ENCODE assay signal across 8 cellular contexts in genomic region chr9:100011062-100011681, GRCh38.
A peak's percentile ranks its signal among the peaks of the same experiment; 100 is the strongest.
DNase-seq lines count a peak whose midpoint lies in the region; ATAC-seq, FAIRE-seq and TF ChIP-seq lines count a peak whose summit lies in the region.

No MANE protein-coding gene starts in this region.

- H4K20me1 ChIP-seq in DOHH2 (ENCODE audit: control insufficient read depth, insufficient read depth, low read depth, low read length) = no peaks in the 10 kb centered on the region

- peaks cover 68% of the 10 kb centered on the region for H3K36me3 ChIP-seq in DOHH2 (ENCODE audit: control insufficient read depth, low read length)

- H3F3A ChIP-seq in DOHH2 (ENCODE audit: control insufficient read depth, insufficient read depth) = 0 out of 2 replicates have a peak, but pooled peaks cover 8% of the 10 kb centered on the region

- H3K4me1 ChIP-seq in DOHH2 (ENCODE audit: control insufficient read depth, low read length) = peaks cover 5% of the 10 kb centered on the region

- no peaks in the 10 kb centered on the region for H3K27me3 ChIP-seq in DOHH2 (ENCODE audit: control insufficient read depth, low read length)

- H3K27ac ChIP-seq in DOHH2 (ENCODE audit: low read depth, low read length) = no peak overlapping the region

- TF ChIP-seq CTCF in DOHH2 (IDR thresholded peaks at IDR 0.05; ENCODE audit: low read depth, low read length, poor library complexity, severe bottlenecking) (peak; percentile 52), cardiac fibroblast (IDR thresholded peaks at IDR 0.05; ENCODE audit: low read depth, low read length) (peak; percentile 58)

- DNase-seq in HuH-7 (ENCODE audit: low spot score) (peak; percentile 20), RCC 7860 (ENCODE audit: low spot score) (peak; percentile 68), cardiac fibroblast (ENCODE audit: low read depth in 2 of 2) (peak; percentile 60 to 82), midbrain (lab: John Stamatoyannopoulos, UW) (peak; percentile 1)

- no peaks in the 10 kb centered on the region for H3K9me2 ChIP-seq in DOHH2 (replicated peaks; ENCODE audit: control insufficient read depth, low read length)

- H3K4me3 ChIP-seq in DOHH2 (ENCODE audit: low read length) (no peak overlapping the region), cardiac fibroblast (replicated peaks in 1 of 2; ENCODE audit: low read depth in 2 of 2, low read length in 2 of 2) (no peak overlapping the region)

- H3K4me2 ChIP-seq in DOHH2 (ENCODE audit: low read length) = no peak overlapping the region

- peak; percentile 90 for FAIRE-seq in RCC 7860 (lab: Jason Lieb, UNC)

- peaks cover 4% of the 10 kb centered on the region; the same call in 1 of the 2 replicates for H3K9me3 ChIP-seq in DOHH2 (ENCODE audit: control insufficient read depth, insufficient read depth, low read length)

- no peaks in the 10 kb centered on the region for H3K79me2 ChIP-seq in DOHH2 (ENCODE audit: control insufficient read depth, low read length)

- no peak for ATAC-seq in HG02870 (IDR thresholded peaks at IDR 0.05; ENCODE audit: unreplicated experiment)
- no peak for ATAC-seq in HG03025 (IDR thresholded peaks at IDR 0.05; ENCODE audit: low FRiP score, unreplicated experiment)
- no peak for ATAC-seq in HG02852 (IDR thresholded peaks at IDR 0.05; ENCODE audit: unreplicated experiment)

Comparison
In these comparisons a context has a peak if more than half of its experiments do, and no peak if none do; other contexts are left out.
1. DNase-seq: peak in every context shown above with its lines; median percentile 71 in cardiac fibroblast; 68 in RCC 7860; 20 in HuH-7; 1 in midbrain.